19 cellular contexts compared by ENCODE assay signal in the genomic region with DNA sequence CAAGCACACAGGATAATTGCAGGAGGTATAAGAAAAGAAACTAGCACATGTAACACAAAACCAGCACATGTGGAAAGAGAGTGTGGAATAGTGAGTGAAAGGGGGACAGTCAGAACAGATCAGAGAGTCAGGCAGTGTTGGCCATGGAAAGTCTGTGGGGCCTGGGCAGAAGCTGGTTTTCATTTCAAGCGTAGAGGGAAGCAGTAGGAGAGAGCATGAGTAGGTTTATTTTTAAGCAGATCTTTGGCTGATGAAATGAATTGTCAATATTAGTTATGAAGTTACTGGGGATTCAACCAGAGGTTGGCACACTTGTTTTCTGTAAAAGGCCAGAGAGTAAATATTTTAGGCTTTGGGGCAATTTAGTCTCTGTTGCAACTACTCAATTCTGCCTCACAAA.
"Had no signal": no experiment of that assay in that cellular context is flagged by ENCODE, and none has a peak within 500 bp of the region (broad histone marks: within the 10 kb centered on the region; RNA-seq: fewer than 3 reads in every experiment).

No MANE protein-coding gene starts in this region.

- H3K9me3 Mint-ChIP-seq: natural killer cell had no signal

- H3K4me3 Mint-ChIP-seq: activated T-cell treated with anti-CD3 and anti-CD28 coated beads, Interleukin-2, amount 50 U/mL, for 24 hours; endodermal cell; natural killer cell; stimulated activated naive B cell treated with anti-CD40 and anti-IgM and Interleukin-4, amounts not matched to agents 10 μg/mL and 1 μg/mL and 100 μg/mL, for 72 hours had no signal

- H3K36me3 ChIP-seq: spleen, tibial nerve had no signal

- H3K9me3 ChIP-seq: body of pancreas, mucosa of descending colon, psoas muscle had no signal

- DNase-seq: activated CD4-positive, alpha-beta T cell treated with anti-CD3 and anti-CD28 coated beads, Interleukin-2, amount 50 U/mL, for 4 hours; activated CD4-positive, CD25-positive, alpha-beta regulatory T cell treated with anti-CD3 and anti-CD28 coated beads, Interleukin-2, amount 50 U/mL, for 72 hours; activated effector memory CD4-positive, alpha-beta T cell treated with anti-CD3 and anti-CD28 coated beads, Interleukin-2, amount 50 U/mL, for 16 hours; activated T-cell treated with anti-CD3 and anti-CD28 coated beads, Interleukin-2, amount 50 U/mL, for 24 hours; amniotic stem cell; cerebellar nuclear complex; endodermal cell; erythroblast; mucosa of descending colon; natural killer cell; occipital lobe; psoas muscle; spleen; stimulated activated CD4-positive, alpha-beta T cell treated with anti-CD3 and anti-CD28 coated beads, Interleukin-1b, Interleukin-23, amount 100 ng/mL, for 48 hours; stimulated activated naive B cell treated with anti-CD40 and anti-IgM and Interleukin-4, amounts not matched to agents 10 μg/mL and 1 μg/mL and 100 μg/mL, for 72 hours had no signal

- H3K27ac Mint-ChIP-seq: activated naive CD4-positive, alpha-beta T cell treated with anti-CD3 and anti-CD28 coated beads, Interleukin-2, amount 50 U/mL, for 72 hours; activated T-cell treated with anti-CD3 and anti-CD28 coated beads, Interleukin-2, amount 50 U/mL, for 24 hours; endodermal cell; natural killer cell; stimulated activated naive B cell treated with anti-CD40 and anti-IgM and Interleukin-4, amounts not matched to agents 10 μg/mL and 1 μg/mL and 100 μg/mL, for 72 hours had no signal

- H3K27ac ChIP-seq: psoas muscle, spleen, tibial nerve had no signal

- H3K36me3 Mint-ChIP-seq: activated naive CD4-positive, alpha-beta T cell treated with anti-CD3 and anti-CD28 coated beads, Interleukin-2, amount 50 U/mL, for 72 hours; natural killer cell; stimulated activated naive B cell treated with anti-CD40 and anti-IgM and Interleukin-4, amounts not matched to agents 10 μg/mL and 1 μg/mL and 100 μg/mL, for 72 hours had no signal

- H3K4me1 Mint-ChIP-seq: natural killer cell; stimulated activated naive B cell treated with anti-CD40 and anti-IgM and Interleukin-4, amounts not matched to agents 10 μg/mL and 1 μg/mL and 100 μg/mL, for 72 hours had no signal

- H3K27me3 ChIP-seq: body of pancreas, spleen, tibial nerve had no signal

- H3K4me3 ChIP-seq: body of pancreas, mucosa of descending colon, psoas muscle, spleen, tibial nerve had no signal

- ATAC-seq: activated naive CD4-positive, alpha-beta T cell treated with anti-CD3 and anti-CD28 coated beads, Interleukin-2, amount 50 U/mL, for 72 hours; natural killer cell; psoas muscle; sciatic nerve; stimulated activated naive B cell treated with anti-CD40 and anti-IgM and Interleukin-4, amounts not matched to agents 10 μg/mL and 1 μg/mL and 100 μg/mL, for 72 hours had no signal

- H3K4me1 ChIP-seq: psoas muscle, spleen, tibial nerve had no signal
